24 cellular contexts compared by ENCODE assay signal in genomic region chr1:119664057-119664456, GRCh38. TPM values are rescaled to one million over a fixed set of nuclear protein-coding genes. Genes with fewer than 3 reads are reported as not detected.
"Had no signal": no experiment of that assay in that cellular context is flagged by ENCODE, and none has a peak within 500 bp of the region (broad histone marks: within the 10 kb centered on the region; RNA-seq: fewer than 3 reads in every experiment).

No MANE protein-coding gene starts in this region.

- H3K36me3 ChIP-seq: neutrophil, pancreas, prostate gland, right lobe of liver, sigmoid colon, stomach, tibial artery, transverse colon, upper lobe of right lung, uterus had no signal

- H3K9me3 ChIP-seq: neutrophil, pancreas, prostate gland, right lobe of liver, sigmoid colon, stomach, tibial artery, transverse colon, upper lobe of right lung, uterus had no signal

- H3K4me3 ChIP-seq: pancreas, prostate gland, right lobe of liver, sigmoid colon, stomach, tibial artery, transverse colon, upper lobe of right lung, uterus had no signal

- H3K27ac ChIP-seq: neutrophil, pancreas, prostate gland, right lobe of liver, sigmoid colon, stomach, tibial artery, transverse colon, upper lobe of right lung, uterus had no signal

- ATAC-seq: naive thymus-derived CD8-positive, alpha-beta T cell; natural killer cell treated with Interleukin-12 subunit alpha and Interleukin-12 subunit beta and Interleukin-15 and Interleukin-18, amount 100 ng/mL, for 72 hours; pancreas; right cardiac atrium; right lobe of liver; stimulated activated naive B cell treated with anti-CD40 and anti-IgM and Interleukin-4, amounts not matched to agents 10 μg/mL and 1 μg/mL and 100 μg/mL, for 72 hours; upper lobe of right lung had no signal

- H3K4me1 ChIP-seq: tibial artery, upper lobe of right lung, uterus had no signal

- DNase-seq: naive B cell; naive thymus-derived CD8-positive, alpha-beta T cell; nephron progenitor cell; nucleus accumbens; pancreas; right cardiac atrium; right lobe of liver; sigmoid colon; small intestine; stimulated activated CD4-positive, alpha-beta T cell treated with anti-CD3 and anti-CD28 coated beads, Interleukin-15, amount 100 ng/mL, for 24 hours; stimulated activated CD4-positive, alpha-beta T cell treated with anti-CD3 and anti-CD28 coated beads, Interleukin-2, amount 100 ng/mL, for 24 hours; stimulated activated CD4-positive, alpha-beta T cell treated with anti-CD3 and anti-CD28 coated beads, Interleukin-2, amount 100 ng/mL, for 48 hours; stimulated activated CD4-positive, alpha-beta T cell treated with anti-CD3 and anti-CD28 coated beads, Interleukin-4, amount 100 ng/mL, for 4 hours; stimulated activated CD8-positive, alpha-beta memory T cell treated with anti-CD3 and anti-CD28 coated beads, Interleukin-4, amount 100 ng/mL, for 48 hours; stimulated activated naive B cell treated with anti-CD40 and anti-IgM and Interleukin-4, amounts not matched to agents 10 μg/mL and 1 μg/mL and 100 μg/mL, for 72 hours; stimulated activated naive CD4-positive, alpha-beta T cell treated with Interleukin-2 at 50 U/mL for 16 hours; stomach; tibial artery; transverse colon; upper lobe of right lung; uterus had no signal

- H3K27me3 ChIP-seq: pancreas, right lobe of liver, sigmoid colon, stomach, tibial artery, transverse colon, upper lobe of right lung, uterus had no signal

RNA-seq across cellular contexts. Expression of gene ZNF697, which starts 16.0 kb away (rescaled TPM):
- polyA plus RNA-seq: naive thymus-derived CD8-positive, alpha-beta T cell had no signal
